8 cellular contexts compared by ENCODE assay signal in genomic region chr10:79445217-79445707, GRCh38. TPM values are rescaled to one million over a fixed set of nuclear protein-coding genes. Genes with fewer than 3 reads are reported as not detected.
DNase-seq lines count a peak whose midpoint lies in the region; ATAC-seq and TF ChIP-seq lines count a peak whose summit lies in the region.

TSS of gene ZCCHC24 (minus strand) at chr10:79445624. CDS start at chr10:79445440, 184 bp downstream.

- POLR2A ChIA-PET in T-cell (lab: Charles Lee), result interaction anchor here in 1 of 2 donors (0.6 kb wide), 1 partner anchor 761 kb away, joined by 3 read pairs; no protein-coding TSS in a partner anchor

- H3K27ac ChIP-seq in urinary bladder (ENCODE audit: low read depth), result peak within 1 kb of the TSS; percentile 89

- peak; percentile 44 for ATAC-seq in HG03159 (IDR thresholded peaks at IDR 0.05; ENCODE audit: unreplicated experiment)
- peak; percentile 28 to 44 (median 32) for ATAC-seq in T-cell (replicated peaks in 1 of 4)

- H3K36me3 ChIP-seq in urinary bladder (ENCODE audit: insufficient read depth), result no peaks in the 10 kb centered on the region

- DNase-seq in Calu3 (peak; percentile 68), GM19240 (ENCODE audit: insufficient read length, low spot score) (peak; percentile 45), T-cell (peak in 9 of 34 experiments; percentile 5 to 50 (median 22)), epithelial cell of proximal tubule (ENCODE audit: low read depth) (no peak), myocyte (ENCODE audit: low read depth) (peak; percentile 54), HuH-7 (ENCODE audit: low spot score) (no peak)

- intact Hi-C loops in Calu3 (cut with micrococcal nuclease; ENCODE audit: unreplicated experiment), result no loop called here

- 1% methylated on average over 62 of the region's 62 CpGs for WGBS in urinary bladder

- peaks cover 29% of the 10 kb centered on the region for H3K4me1 Mint-ChIP-seq in Calu3 (ENCODE audit: low read depth, unreplicated experiment)
- H3K4me1 Mint-ChIP-seq in T-cell, result peaks cover 24 to 30% (median 27%) of the 10 kb centered on the region in 3 donors

- H3K9me3 Mint-ChIP-seq in Calu3 (ENCODE audit: low read depth, unreplicated experiment) (no peaks in the 10 kb centered on the region), T-cell (no peaks in the 10 kb centered on the region)

- no peaks in the 10 kb centered on the region for H3K4me1 ChIP-seq in urinary bladder (ENCODE audit: insufficient read depth)

- H3K27ac Mint-ChIP-seq in Calu3 (ENCODE audit: unreplicated experiment), result peak within 1 kb of the TSS; percentile 41
- H3K27ac Mint-ChIP-seq in T-cell, result peak within 1 kb of the TSS; percentile 59 to 68

- H3K36me3 Mint-ChIP-seq in Calu3 (ENCODE audit: insufficient read depth, unreplicated experiment) (peaks cover 25% of the 10 kb centered on the region), T-cell (no peaks in the 10 kb centered on the region)

- TF ChIP-seq CTCF in Calu3 (IDR thresholded peaks at IDR 0.05; ENCODE audit: unreplicated experiment) (no peak), epithelial cell of proximal tubule (conservative IDR thresholded peaks at IDR 0.05; ENCODE audit: low read depth, low read length) (no peak)

- CTCF ChIA-PET in Calu3 (lab: Charles Lee), result interaction anchor here (0.6 to 1.5 kb wide), 7 partner anchors 22 to 71 kb away, joined by 3 to 6 read pairs (median 5); no protein-coding TSS in a partner anchor
- CTCF ChIA-PET in T-cell (lab: Charles Lee), result interaction anchor here (0.6 to 1.0 kb wide), 3 partner anchors 16 to 1608 kb away, joined by 3 to 8 read pairs (median 3); no protein-coding TSS in a partner anchor

- H3K4me3 ChIP-seq in epithelial cell of proximal tubule (ENCODE audit: low read depth, low read length) (peak within 1 kb of the TSS; percentile 67), urinary bladder (ENCODE audit: low read depth, low read length) (peak within 1 kb of the TSS; percentile 81)

- H3K4me3 Mint-ChIP-seq in Calu3 (ENCODE audit: low read depth, unreplicated experiment), result peak within 1 kb of the TSS; percentile 70
- H3K4me3 Mint-ChIP-seq in T-cell, result peak within 1 kb of the TSS; percentile 85 to 86 (median 86)

- BruUV-seq in Calu3 (replicated peaks; lab: Mats Ljungman, UMichigan), result no TSS peak

- H3K27me3 Mint-ChIP-seq in Calu3 (ENCODE audit: unreplicated experiment) (peaks cover 58% of the 10 kb centered on the region), T-cell (no peaks in the 10 kb centered on the region)

RNA-seq across cellular contexts. Expression of gene ZCCHC24, which starts in this region (rescaled TPM):
- total RNA-seq in Calu3 (2022), result 0.98 and 1.4 TPM in 2 replicates
- 1 to 10 TPM in 4 of 5 donors, under 1 TPM in 1; 0.60 to 2.4 (median 1.9) TPM for total RNA-seq in T-cell
- 2.0 and 4.7 TPM in 2 replicates for total RNA-seq in epithelial cell of proximal tubule
- 14.1 and 21.1 TPM in 2 replicates for total RNA-seq in myocyte
- polyA plus RNA-seq in myocyte (2012), result 14.4 TPM
- 43.5 TPM for total RNA-seq in urinary bladder
- 98.2 TPM for polyA plus RNA-seq in urinary bladder

Comparison
In these comparisons a context has a peak if more than half of its experiments do, and no peak if none do; other contexts are left out.
1. DNase-seq: peak in Calu3 (single experiment), GM19240 (single experiment) and myocyte (single experiment); none in epithelial cell of proximal tubule (single experiment) and HuH-7 (single experiment).